ENCODE assay signal across 21 cellular contexts in the genomic region with DNA sequence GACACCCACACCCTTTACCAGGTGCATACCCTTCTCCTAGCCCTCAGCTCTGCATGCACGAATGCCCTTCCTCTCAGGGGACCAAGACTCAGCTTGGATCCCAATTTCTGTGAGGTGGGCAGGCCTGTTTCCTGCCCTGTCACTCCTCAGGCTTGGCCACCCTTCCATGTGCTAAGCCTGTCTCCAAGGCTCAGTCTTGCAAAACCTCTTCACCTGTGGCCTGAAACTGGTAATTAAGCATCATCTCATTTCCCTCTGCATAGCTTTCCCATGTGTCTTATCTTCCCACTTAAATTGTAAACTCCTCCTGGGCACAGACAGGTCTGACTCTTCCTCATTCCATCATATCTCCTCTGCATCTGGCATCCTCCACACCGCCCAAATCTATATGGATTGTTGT.
"Had no signal": no experiment of that assay in that cellular context is flagged by ENCODE, and none has a peak within 500 bp of the region (broad histone marks: within the 10 kb centered on the region; RNA-seq: fewer than 3 reads in every experiment).

No MANE protein-coding gene starts in this region.

- H3K27ac ChIP-seq: left lung, neutrophil, ovary, prostate gland, upper lobe of right lung had no signal

- H3K4me1 Mint-ChIP-seq: activated naive CD4-positive, alpha-beta T cell treated with anti-CD3 and anti-CD28 coated beads, Interleukin-2, amount 10 ng/mL, durations not matched to agents 7 days and 5 days had no signal

- H3K4me3 ChIP-seq: left lung, lung, ovary, prostate gland, upper lobe of right lung had no signal

- H3K36me3 Mint-ChIP-seq: activated naive CD4-positive, alpha-beta T cell treated with anti-CD3 and anti-CD28 coated beads, Interleukin-2, amount 10 ng/mL, durations not matched to agents 7 days and 5 days had no signal

- H3K9me3 Mint-ChIP-seq: activated naive CD4-positive, alpha-beta T cell treated with anti-CD3 and anti-CD28 coated beads, Interleukin-2, amount 10 ng/mL, durations not matched to agents 7 days and 5 days; T-helper 1 cell treated with Interleukin-12 subunit alpha and Interleukin-12 subunit beta and Interleukin-4 antibody, amounts not matched to agents 30 μg/mL and 1 μg/mL, for 36 hours had no signal

- H3K27me3 ChIP-seq: left lung, neutrophil, ovary, upper lobe of right lung had no signal

- H3K9me3 ChIP-seq: left lung, neutrophil, ovary, prostate gland, upper lobe of right lung had no signal

- DNase-seq: activated CD4-positive, alpha-beta T cell treated with anti-CD3 and anti-CD28 coated beads for 4 hours; activated CD4-positive, alpha-beta T cell treated with anti-CD3 and anti-CD28 coated beads, Interleukin-2, amount 50 U/mL, for 48 hours; activated CD4-positive, CD25-positive, alpha-beta regulatory T cell; activated effector memory CD4-positive, alpha-beta T cell treated with Interleukin-2 at 50 U/mL for 16 hours; activated naive CD4-positive, alpha-beta T cell treated with anti-CD3 and anti-CD28 coated beads, Interleukin-2, amount 10 ng/mL, durations not matched to agents 7 days and 5 days; activated T-cell treated with anti-CD3 and anti-CD28 coated beads, Interleukin-2, amount 50 U/mL, for 72 hours; amygdala; cerebellar nuclear complex; cortex of kidney; foreskin fibroblast; left lung; naive thymus-derived CD4-positive, alpha-beta T cell; ovary; stimulated activated CD4-positive, alpha-beta T cell treated with anti-CD3 and anti-CD28 coated beads, Interleukin-4, amount 100 ng/mL, for 24 hours; stimulated activated naive CD4-positive, alpha-beta T cell treated with Interleukin-2 at 50 U/mL for 16 hours; T1000; upper lobe of right lung had no signal

- H3K27ac Mint-ChIP-seq: activated naive CD4-positive, alpha-beta T cell treated with anti-CD3 and anti-CD28 coated beads, Interleukin-2, amount 10 ng/mL, durations not matched to agents 7 days and 5 days; activated T-cell treated with anti-CD3 and anti-CD28 coated beads, Interleukin-2, amount 50 U/mL, for 72 hours; naive thymus-derived CD4-positive, alpha-beta T cell; T-helper 1 cell treated with Interleukin-12 subunit alpha and Interleukin-12 subunit beta and Interleukin-4 antibody, amounts not matched to agents 30 μg/mL and 1 μg/mL, for 36 hours had no signal

- H3K4me3 Mint-ChIP-seq: activated naive CD4-positive, alpha-beta T cell treated with anti-CD3 and anti-CD28 coated beads, Interleukin-2, amount 10 ng/mL, durations not matched to agents 7 days and 5 days; activated T-cell treated with anti-CD3 and anti-CD28 coated beads, Interleukin-2, amount 50 U/mL, for 72 hours; naive thymus-derived CD4-positive, alpha-beta T cell; T-helper 1 cell treated with Interleukin-12 subunit alpha and Interleukin-12 subunit beta and Interleukin-4 antibody, amounts not matched to agents 30 μg/mL and 1 μg/mL, for 36 hours had no signal

- H3K4me1 ChIP-seq: prostate gland had no signal

- H3K36me3 ChIP-seq: left lung, neutrophil, ovary, prostate gland, upper lobe of right lung had no signal
